ENCODE assay signal across 10 cellular contexts in genomic region chr5:99061711-99062110, GRCh38.
A peak's percentile ranks its signal among the peaks of the same experiment; 100 is the strongest.
DNase-seq lines count a peak whose midpoint lies in the region; ATAC-seq, FAIRE-seq and TF ChIP-seq lines count a peak whose summit lies in the region.
"Had no signal": no experiment of that assay in that cellular context is flagged by ENCODE, and none has a peak within 500 bp of the region (broad histone marks: within the 10 kb centered on the region; RNA-seq: fewer than 3 reads in every experiment).

No MANE protein-coding gene starts in this region.

- H3K27ac ChIP-seq in BLaER1 (no peak overlapping the region), GM12878 (ENCODE audit: control insufficient read depth, insufficient read depth) (no peak overlapping the region), vagina (no peak overlapping the region)

- H2AFZ ChIP-seq in GM12878 (ENCODE audit: control insufficient read depth, low read depth, low read length), result no peak overlapping the region

- WGBS in GM12878 (ENCODE audit: insufficient coverage, insufficient replicate concordance, low lambda C conversion rate, missing lambda C conversion rate), result 0% methylated on average over 2 of the region's 2 CpGs

- no peak overlapping the region for H3K4me2 ChIP-seq in BLaER1
- H3K4me2 ChIP-seq in GM12878 (ENCODE audit: control insufficient read depth, insufficient read depth), result no peak overlapping the region

- no peaks in the 10 kb centered on the region for H3K79me2 ChIP-seq in GM12878 (ENCODE audit: control insufficient read depth, insufficient read depth, low read length)

- no peak for TF ChIP-seq EP300 in GM12878 (IDR thresholded peaks at IDR 0.05; ENCODE audit: borderline replicate concordance in 1 of 2, control insufficient read depth in 1 of 2, low read depth in 2 of 2, low read length in 2 of 2)

- no peaks in the 10 kb centered on the region for H3K9me3 ChIP-seq in BLaER1
- H3K9me3 ChIP-seq in GM12878 (replicated peaks; ENCODE audit: control insufficient read depth, insufficient read depth, low read length), result no peaks in the 10 kb centered on the region
- H3K9me3 ChIP-seq in mucosa of descending colon, result no peaks in the 10 kb centered on the region
- H3K9me3 ChIP-seq in vagina, result no peaks in the 10 kb centered on the region

- peak; percentile 33 for ATAC-seq in GM12878
- ATAC-seq in mucosa of descending colon, result peak; percentile 42
- no peak for ATAC-seq in GM21423 (IDR thresholded peaks at IDR 0.05; ENCODE audit: unreplicated experiment)

- 0 out of 2 replicates have a peak overlapping the region, but pooled peaks have one; percentile 18 for H3K9ac ChIP-seq in BLaER1
- H3K9ac ChIP-seq in GM12878 (ENCODE audit: control insufficient read depth, insufficient read depth, low read length), result no peak overlapping the region

- in situ Hi-C loops in GM12878 (cut with MboI), result no loop called here

- intact Hi-C loops in GM12878 (cut with micrococcal nuclease; ENCODE audit: unreplicated experiment) (loop anchor here (2.0 kb wide), 1 partner anchor 293 kb away; no protein-coding TSS in a partner anchor), mucosa of descending colon (cut with DNase I, micrococcal nuclease) (loop anchor here in 1 of 2 donors (10.0 kb wide), 1 partner anchor 157 kb away; no protein-coding TSS in a partner anchor), vagina (cut with DNase I) (no loop called here)

- H3K4me3 ChIP-seq in BLaER1 (no peak overlapping the region), GM12878 (no peak overlapping the region), mucosa of descending colon (no peak overlapping the region), vagina (no peak overlapping the region)

- RAD21 ChIA-PET in GM12878 (lab: Charles Lee; ENCODE audit: unreplicated experiment), result interaction anchor here (0.8 to 4.7 kb wide), 10 partner anchors 30 to 300 kb away, joined by 3 to 38 read pairs (median 5); no protein-coding TSS in a partner anchor

- H3K36me3 ChIP-seq in BLaER1 (no peaks in the 10 kb centered on the region), GM12878 (ENCODE audit: control insufficient read depth in 2 of 2, insufficient read depth in 2 of 2, low read length in 1 of 2) (no peaks in the 10 kb centered on the region), mucosa of descending colon (ENCODE audit: low read depth) (no peaks in the 10 kb centered on the region), vagina (no peaks in the 10 kb centered on the region)

- peaks cover 9% of the 10 kb centered on the region; the same call in 1 of the 2 replicates for H3K4me1 ChIP-seq in BLaER1
- peaks cover 18% of the 10 kb centered on the region for H3K4me1 ChIP-seq in GM12878 (ENCODE audit: control insufficient read depth, insufficient read depth, low read length)
- H3K4me1 ChIP-seq in mucosa of descending colon (ENCODE audit: low read depth), result no peaks in the 10 kb centered on the region
- peaks cover 24% of the 10 kb centered on the region for H3K4me1 ChIP-seq in vagina

- CTCF ChIA-PET in GM12878 (lab: Yijun Ruan, JAX), result interaction anchor here (0.8 to 6.5 kb wide), 20 partner anchors 8 to 1830 kb away, joined by 3 to 45 read pairs (median 6); no protein-coding TSS in a partner anchor

- H3K27me3 ChIP-seq in BLaER1 (no peaks in the 10 kb centered on the region), GM12878 (replicated peaks in 1 of 2; ENCODE audit: control insufficient read depth in 2 of 2, insufficient read depth in 2 of 2, low read length in 1 of 2) (no peaks in the 10 kb centered on the region), vagina (no peaks in the 10 kb centered on the region)

- DNase-seq in NOMO-1 (lab: John Stamatoyannopoulos, UW; ENCODE audit: unreplicated experiment in 2 of 2), result peak; percentile 28 to 83
- no peak for DNase-seq in GM12878 (ENCODE audit: low read depth, low spot score)
- no peak for DNase-seq in mucosa of descending colon
- no peak for DNase-seq in mucosa of gallbladder (ENCODE audit: low spot score)
- no peak for DNase-seq in NCI-H1105 treated with DMSO at 0.1 percent for 48 hours (lab: John Stamatoyannopoulos, UW)
- no peak for DNase-seq in vagina (ENCODE audit: extremely low spot score in 2 of 2)
- DNase-seq: NCI-H345, T-helper 1 cell had no signal

- BruUV-seq in GM12878 (replicated peaks; lab: Mats Ljungman, UMichigan), result no TSS peak

- SMC1A ChIA-PET in GM12878 (lab: Charles Lee; ENCODE audit: uncharacterized antibody, unreplicated experiment), result interaction anchor here (1.0 to 4.8 kb wide), 16 partner anchors 9 to 330 kb away, joined by 3 to 41 read pairs (median 8); no protein-coding TSS in a partner anchor

- no peak for TF ChIP-seq RAD21 in GM12878 (IDR thresholded peaks at IDR 0.05; ENCODE audit: insufficient read depth, low read depth, low read length)

- no peak for FAIRE-seq in GM12878 (lab: Jason Lieb, UNC)

- POLR2A ChIA-PET in GM12878 (lab: Charles Lee), result interaction anchor here (0.9 kb wide), 1 partner anchor 150 kb away, joined by 3 read pairs; no protein-coding TSS in a partner anchor

- H4K20me1 ChIP-seq in BLaER1 (no peaks in the 10 kb centered on the region), GM12878 (ENCODE audit: control insufficient read depth, insufficient read depth) (no peaks in the 10 kb centered on the region)

- TF ChIP-seq CTCF in GM12878 (IDR thresholded peaks at IDR 0.05 in 2 of 3, conservative IDR thresholded peaks at IDR 0.05 in 1 of 3; ENCODE audit: control insufficient read depth in 2 of 3, extremely low read depth in 1 of 3, insufficient read depth in 1 of 3, low read depth in 3 of 3, low read length in 3 of 3) (no peak), mucosa of descending colon (IDR thresholded peaks at IDR 0.05) (no peak), vagina (IDR thresholded peaks at IDR 0.05) (no peak)

- no peak for TF ChIP-seq POLR2A in GM12878 (IDR thresholded peaks at IDR 0.05; ENCODE audit: low read depth, low read length)
- TF ChIP-seq POLR2A in vagina (IDR thresholded peaks at IDR 0.05), result no peak

TF ChIP-seq in GM12878, 131 proteins besides CTCF, POLR2A, EP300 and RAD21:
- no peak for TF ChIP-seq SKIL (IDR thresholded peaks at IDR 0.05; ENCODE audit: low read depth, poor library complexity, severe bottlenecking)
- TF ChIP-seq HCFC1 (IDR thresholded peaks at IDR 0.05; ENCODE audit: low read length), result no peak
- TF ChIP-seq NBN (IDR thresholded peaks at IDR 0.05), result no peak
- no peak for TF ChIP-seq BCLAF1 (IDR thresholded peaks at IDR 0.05)
- no peak for TF ChIP-seq ZSCAN29 (IDR thresholded peaks at IDR 0.05)

Comparison
In these comparisons a context has a peak if more than half of its experiments do, and no peak if none do; other contexts are left out.
1. DNase-seq: peak in NOMO-1 (2 of 2); none in GM12878 (single experiment), mucosa of descending colon (0 of 3), mucosa of gallbladder (single experiment), NCI-H1105 treated with DMSO at 0.1 percent for 48 hours (single experiment) and vagina (0 of 2).